16 cellular contexts compared by ENCODE assay signal in genomic region chr7:44398506-44398905, GRCh38.
DNase-seq lines count a peak whose midpoint lies in the region; ATAC-seq lines count a peak whose summit lies in the region.
"Had no signal": no experiment of that assay in that cellular context is flagged by ENCODE, and none has a peak within 500 bp of the region (broad histone marks: within the 10 kb centered on the region; RNA-seq: fewer than 3 reads in every experiment).

No MANE protein-coding gene starts in this region.

- H3K4me3 Mint-ChIP-seq in T-helper 17 cell = no peak overlapping the region
- H3K4me3 Mint-ChIP-seq: central memory CD8-positive, alpha-beta T cell; naive thymus-derived CD4-positive, alpha-beta T cell; T-helper 1 cell treated with Interleukin-12 subunit alpha and Interleukin-12 subunit beta and Interleukin-4 antibody, amounts not matched to agents 30 μg/mL and 1 μg/mL, for 36 hours had no signal

- peak overlapping the region; percentile 57 for H3K27ac Mint-ChIP-seq in T-helper 17 cell
- H3K27ac Mint-ChIP-seq: T-helper 1 cell treated with Interleukin-12 subunit alpha and Interleukin-12 subunit beta and Interleukin-4 antibody, amounts not matched to agents 30 μg/mL and 1 μg/mL, for 36 hours had no signal

- ATAC-seq in T-helper 17 cell = no peak
- ATAC-seq in left colon = no peak
- ATAC-seq: naive thymus-derived CD4-positive, alpha-beta T cell; Panc1 had no signal

- intact Hi-C loops in cardiac septum (cut with DNase I) = no loop called here
- intact Hi-C loops in left colon (cut with DNase I, micrococcal nuclease) = no loop called here

- peak; percentile 80 for DNase-seq in LHCN-M2 (ENCODE audit: low read depth)
- no peak for DNase-seq in T-helper 17 cell
- peak; percentile 80 for DNase-seq in cardiac septum (ENCODE audit: low spot score)
- peak; percentile 90 for DNase-seq in pulmonary artery endothelial cell (ENCODE audit: low read depth, low spot score)
- DNase-seq in kidney tubule cell (ENCODE audit: low spot score) = no peak
- DNase-seq in CD1c-positive myeloid dendritic cell (ENCODE audit: extremely low spot score) = no peak
- DNase-seq in NCI-H187 (lab: John Stamatoyannopoulos, UW) = no peak
- no peak for DNase-seq in left colon
- DNase-seq: activated CD4-positive, alpha-beta T cell treated with anti-CD3 and anti-CD28 coated beads for 4 hours; KBM-7; naive thymus-derived CD4-positive, alpha-beta T cell; stimulated activated CD4-positive, alpha-beta T cell treated with anti-CD3 and anti-CD28 coated beads, Interleukin-12 subunit alpha, Interleukin-12 subunit beta, amount 100 ng/mL, for 4 hours; transverse colon had no signal

- H3K9me3 ChIP-seq in T-helper 17 cell (ENCODE audit: control insufficient read depth, low read length, poor library complexity, severe bottlenecking) = no peaks in the 10 kb centered on the region
- H3K9me3 ChIP-seq: transverse colon had no signal

- peaks cover 8% of the 10 kb centered on the region for H3K4me1 Mint-ChIP-seq in T-helper 17 cell

- no peaks in the 10 kb centered on the region for H3K27me3 Mint-ChIP-seq in T-helper 17 cell
- H3K27me3 Mint-ChIP-seq: central memory CD8-positive, alpha-beta T cell; naive thymus-derived CD4-positive, alpha-beta T cell had no signal

- H3K36me3 Mint-ChIP-seq in T-helper 17 cell (ENCODE audit: low read depth) = peaks cover 9% of the 10 kb centered on the region

Comparison
In these comparisons a context has a peak if more than half of its experiments do, and no peak if none do; other contexts are left out.
1. DNase-seq: peak in LHCN-M2 (single experiment), cardiac septum (single experiment) and pulmonary artery endothelial cell (single experiment); none in T-helper 17 cell (0 of 3), kidney tubule cell (single experiment), CD1c-positive myeloid dendritic cell (single experiment), NCI-H187 (0 of 2) and left colon (0 of 2).